ENCODE assay signal across 19 cellular contexts in genomic region chr20:19376451-19376971, GRCh38.
DNase-seq lines count a peak whose midpoint lies in the region; ATAC-seq and TF ChIP-seq lines count a peak whose summit lies in the region.
"Had no signal": no experiment of that assay in that cellular context is flagged by ENCODE, and none has a peak within 500 bp of the region (broad histone marks: within the 10 kb centered on the region; RNA-seq: fewer than 3 reads in every experiment).

No MANE protein-coding gene starts in this region.

- H3K4ac ChIP-seq in mesendoderm (ENCODE audit: low read depth, low read length), result no peak overlapping the region

- H3K27me3 Mint-ChIP-seq in nephron (ENCODE audit: low read depth) (peaks cover 6% of the 10 kb centered on the region), type B pancreatic cell (no peaks in the 10 kb centered on the region)
- H3K27me3 Mint-ChIP-seq: activated CD8-positive, alpha-beta memory T cell treated with anti-CD3 and anti-CD28 coated beads, Interleukin-2, amount 10 ng/mL, durations not matched to agents 7 days and 5 days had no signal

- H3K27ac Mint-ChIP-seq in nephron (peak overlapping the region in 2 of 3 experiments; percentile 90 to 92), type B pancreatic cell (peak overlapping the region; percentile 50)
- H3K27ac Mint-ChIP-seq: activated CD4-positive, alpha-beta T cell treated with anti-CD3 and anti-CD28 coated beads for 36 hours; activated CD8-positive, alpha-beta memory T cell treated with anti-CD3 and anti-CD28 coated beads, Interleukin-2, amount 10 ng/mL, durations not matched to agents 7 days and 5 days; activated T-helper 2 cell treated with anti-CD3 and anti-CD28 coated beads, Interferon-gamma antibody, Interleukin-2, Interleukin-4, amounts not matched to agents 10 μg/mL and 5 μg/mL and 100 μg/mL, durations not matched to agents 14 hours and 24 hours and 36 hours had no signal

- H3K79me1 ChIP-seq in mesendoderm (ENCODE audit: low read length), result no peaks in the 10 kb centered on the region

- intact Hi-C loops in esophagus muscularis mucosa (cut with DNase I), result no loop called here

- H3K9ac ChIP-seq in mesendoderm (ENCODE audit: low read length), result no peak overlapping the region
- H3K9ac ChIP-seq: BLaER1 treated with 17β-estradiol and CSF1 and Interleukin-3, amounts not matched to agents 10 nM and 100 nM had no signal

- no peak overlapping the region for H3K23ac ChIP-seq in mesendoderm (ENCODE audit: low read length)

- H3K36me3 Mint-ChIP-seq in nephron (ENCODE audit: low read depth) (no peaks in the 10 kb centered on the region), type B pancreatic cell (peaks cover 4% of the 10 kb centered on the region)
- H3K36me3 Mint-ChIP-seq: activated CD8-positive, alpha-beta memory T cell treated with anti-CD3 and anti-CD28 coated beads, Interleukin-2, amount 10 ng/mL, durations not matched to agents 7 days and 5 days had no signal

- no peaks in the 10 kb centered on the region for H3K79me2 ChIP-seq in mesendoderm (ENCODE audit: control insufficient read depth, insufficient read depth, low read length)

- H3K4me2 ChIP-seq in mesendoderm (ENCODE audit: low read length), result no peak overlapping the region
- H3K4me2 ChIP-seq: BLaER1 treated with 17β-estradiol and CSF1 and Interleukin-3, amounts not matched to agents 10 nM and 100 nM had no signal

- peaks cover 80% of the 10 kb centered on the region for H3K4me1 Mint-ChIP-seq in nephron
- H3K4me1 Mint-ChIP-seq in type B pancreatic cell (ENCODE audit: unreplicated experiment), result peaks cover 10% of the 10 kb centered on the region
- H3K4me1 Mint-ChIP-seq: activated CD4-positive, alpha-beta T cell treated with anti-CD3 and anti-CD28 coated beads for 36 hours; activated CD8-positive, alpha-beta memory T cell treated with anti-CD3 and anti-CD28 coated beads, Interleukin-2, amount 10 ng/mL, durations not matched to agents 7 days and 5 days had no signal

- H3K36me3 ChIP-seq in esophagus muscularis mucosa, result no peaks in the 10 kb centered on the region
- no peaks in the 10 kb centered on the region for H3K36me3 ChIP-seq in mesendoderm (ENCODE audit: control insufficient read depth, insufficient read depth, low read length)
- H3K36me3 ChIP-seq: BLaER1 treated with 17β-estradiol and CSF1 and Interleukin-3, amounts not matched to agents 10 nM and 100 nM had no signal

- H3K27me3 ChIP-seq in esophagus muscularis mucosa (no peaks in the 10 kb centered on the region), mesendoderm (ENCODE audit: insufficient read depth, low read length, poor library complexity) (no peaks in the 10 kb centered on the region)
- H3K27me3 ChIP-seq: BLaER1 treated with 17β-estradiol and CSF1 and Interleukin-3, amounts not matched to agents 10 nM and 100 nM had no signal

- DNase-seq in NCI-H2171 treated with DMSO at 0.1 percent for 48 hours (lab: John Stamatoyannopoulos, UW) (peak; percentile 49), NCI-H2171 (lab: John Stamatoyannopoulos, UW) (no peak), esophagus muscularis mucosa (ENCODE audit: extremely low spot score) (peak; percentile 37), type B pancreatic cell (ENCODE audit: extremely low spot score, unreplicated experiment) (no peak), mesendoderm (no peak)
- no peak for DNase-seq in activated CD4-positive, alpha-beta T cell treated with anti-CD3 and anti-CD28 coated beads for 4 hours
- DNase-seq: activated CD4-positive, alpha-beta T cell treated with anti-CD3 and anti-CD28 coated beads for 36 hours; activated CD8-positive, alpha-beta memory T cell treated with anti-CD3 and anti-CD28 coated beads, Interleukin-2, amount 10 ng/mL, durations not matched to agents 7 days and 5 days; DMS 273 treated with DMSO at 0.1 percent for 48 hours; GF-D8; mucosa of descending colon; NK-92 treated with Interleukin-12 subunit alpha and Interleukin-12 subunit beta, amount 100 ng/mL, for 24 hours; RPMI8226; stimulated activated CD4-positive, alpha-beta T cell treated with anti-CD3 and anti-CD28 coated beads, Interleukin-4, amount 100 ng/mL, for 24 hours had no signal

- H3K4me1 ChIP-seq in esophagus muscularis mucosa (peaks cover 0 to 12% (median 9%) of the 10 kb centered on the region in 4 donors), mesendoderm (ENCODE audit: control insufficient read depth, low read depth, low read length) (no peaks in the 10 kb centered on the region)
- H3K4me1 ChIP-seq: BLaER1 treated with 17β-estradiol and CSF1 and Interleukin-3, amounts not matched to agents 10 nM and 100 nM had no signal

- no peaks in the 10 kb centered on the region for H3K9me3 Mint-ChIP-seq in nephron
- no peaks in the 10 kb centered on the region for H3K9me3 Mint-ChIP-seq in type B pancreatic cell
- H3K9me3 Mint-ChIP-seq: activated T-helper 2 cell treated with anti-CD3 and anti-CD28 coated beads, Interferon-gamma antibody, Interleukin-2, Interleukin-4, amounts not matched to agents 10 μg/mL and 5 μg/mL and 100 μg/mL, durations not matched to agents 14 hours and 24 hours and 36 hours had no signal

- no peak overlapping the region for H3K4me3 ChIP-seq in esophagus muscularis mucosa
- no peak overlapping the region for H3K4me3 ChIP-seq in mesendoderm (ENCODE audit: low read length)
- H3K4me3 ChIP-seq: BLaER1 treated with 17β-estradiol and CSF1 and Interleukin-3, amounts not matched to agents 10 nM and 100 nM; GM12878; mucosa of descending colon had no signal

- H4K5ac ChIP-seq in mesendoderm (ENCODE audit: low read length), result no peak overlapping the region

- H3K9me3 ChIP-seq in esophagus muscularis mucosa, result no peaks in the 10 kb centered on the region
- H3K9me3 ChIP-seq: mucosa of descending colon had no signal

- no peak overlapping the region for H3K27ac ChIP-seq in esophagus muscularis mucosa (replicated peaks in 1 of 4)
- no peak overlapping the region for H3K27ac ChIP-seq in mesendoderm (ENCODE audit: low read depth, low read length)
- H3K27ac ChIP-seq: BLaER1 treated with 17β-estradiol and CSF1 and Interleukin-3, amounts not matched to agents 10 nM and 100 nM had no signal

- H2AK5ac ChIP-seq in mesendoderm (ENCODE audit: low read length), result no peak overlapping the region

- WGBS in esophagus muscularis mucosa, result 70% methylated on average over 14 of the region's 14 CpGs
- no CpG with 5 or more reads among the region's 14 CpGs for WGBS in mesendoderm (ENCODE audit: extremely low coverage, insufficient coverage, low lambda C conversion rate)

- no peak overlapping the region for H3K56ac ChIP-seq in mesendoderm (ENCODE audit: low read length)

- no peak for TF ChIP-seq EP300 in esophagus muscularis mucosa (IDR thresholded peaks at IDR 0.05)

- no peak for TF ChIP-seq POLR2A in esophagus muscularis mucosa (IDR thresholded peaks at IDR 0.05; ENCODE audit: low read depth)

- H2BK5ac ChIP-seq in mesendoderm (ENCODE audit: low read length), result no peak overlapping the region

- no peak overlapping the region for H3K4me3 Mint-ChIP-seq in nephron
- no peak overlapping the region for H3K4me3 Mint-ChIP-seq in type B pancreatic cell
- H3K4me3 Mint-ChIP-seq: activated CD4-positive, alpha-beta T cell treated with anti-CD3 and anti-CD28 coated beads for 36 hours; activated CD8-positive, alpha-beta memory T cell treated with anti-CD3 and anti-CD28 coated beads, Interleukin-2, amount 10 ng/mL, durations not matched to agents 7 days and 5 days had no signal

- ATAC-seq in GM21576 (IDR thresholded peaks at IDR 0.05; ENCODE audit: unreplicated experiment), result no peak
- ATAC-seq: activated CD4-positive, alpha-beta T cell treated with anti-CD3 and anti-CD28 coated beads for 36 hours; activated CD8-positive, alpha-beta memory T cell treated with anti-CD3 and anti-CD28 coated beads, Interleukin-2, amount 10 ng/mL, durations not matched to agents 7 days and 5 days; GM12878; mucosa of descending colon had no signal

- H2BK15ac ChIP-seq in mesendoderm (replicated peaks; ENCODE audit: low read depth), result no peak overlapping the region

- H4K8ac ChIP-seq in mesendoderm (ENCODE audit: low read depth, low read length), result no peak overlapping the region

- H2BK120ac ChIP-seq in mesendoderm (ENCODE audit: low read depth, low read length), result no peak overlapping the region

- TF ChIP-seq CTCF in esophagus muscularis mucosa (IDR thresholded peaks at IDR 0.05) (no peak), nephron (IDR thresholded peaks at IDR 0.05; ENCODE audit: unreplicated experiment in 3 of 3) (no peak), type B pancreatic cell (conservative IDR thresholded peaks at IDR 0.05) (no peak)

- no peak overlapping the region for H3K18ac ChIP-seq in mesendoderm (ENCODE audit: low read length)

Comparison
In these comparisons a context has a peak if more than half of its experiments do, and no peak if none do; other contexts are left out.
1. DNase-seq: peak in NCI-H2171 treated with DMSO at 0.1 percent for 48 hours (single experiment) and esophagus muscularis mucosa (single experiment); none in NCI-H2171 (single experiment), type B pancreatic cell (single experiment), mesendoderm (single experiment) and activated CD4-positive, alpha-beta T cell treated with anti-CD3 and anti-CD28 coated beads for 4 hours (0 of 2).